ENCODE assay signal across 1 cellular context in genomic region chr11:2432628-2433071, GRCh38.
TF ChIP-seq lines count a peak whose summit lies in the region.

No MANE protein-coding gene starts in this region.

TF ChIP-seq in H1, 55 proteins besides CTCF, POLR2A, EP300 and RAD21:
- no peak for TF ChIP-seq SRF (IDR thresholded peaks at IDR 0.05; ENCODE audit: low read depth, low read length)
- no peak for TF ChIP-seq POU5F1 (IDR thresholded peaks at IDR 0.05; ENCODE audit: low read depth, low read length)
- no peak for TF ChIP-seq EGR1 (IDR thresholded peaks at IDR 0.05; ENCODE audit: borderline replicate concordance, low read depth, low read length)
- no peak for TF ChIP-seq JUN (IDR thresholded peaks at IDR 0.05; ENCODE audit: low read depth, low read length)
- TF ChIP-seq CHD2 (IDR thresholded peaks at IDR 0.05; ENCODE audit: low read length), result no peak
